10 cellular contexts compared by ENCODE assay signal in the genomic region with DNA sequence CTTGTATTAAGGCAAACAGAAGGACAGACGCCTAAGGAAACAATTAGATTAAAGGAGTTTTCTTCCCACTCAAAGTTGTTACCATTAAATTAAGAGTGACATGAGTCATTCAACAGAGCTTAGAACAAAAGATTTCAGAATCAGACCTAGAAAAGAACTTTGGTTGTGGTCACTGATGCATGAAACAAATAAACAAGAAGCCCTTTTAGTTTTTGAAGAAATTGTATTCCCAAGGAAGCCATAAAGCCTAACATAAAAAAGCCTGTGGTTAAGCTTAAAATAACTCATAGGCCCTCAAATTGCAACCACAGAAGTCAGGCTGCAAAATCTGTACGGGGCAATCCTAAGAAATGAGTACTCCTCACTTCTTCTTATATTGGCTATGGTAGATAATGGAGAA.
"Had no signal": no experiment of that assay in that cellular context is flagged by ENCODE, and none has a peak within 500 bp of the region (broad histone marks: within the 10 kb centered on the region; RNA-seq: fewer than 3 reads in every experiment).

No MANE protein-coding gene starts in this region.

- H3K4me3 ChIP-seq: esophagus muscularis mucosa, right atrium auricular region, transverse colon, uterus had no signal

- H3K9me3 ChIP-seq: esophagus muscularis mucosa, right atrium auricular region, transverse colon, uterus had no signal

- H3K36me3 ChIP-seq: esophagus muscularis mucosa, right atrium auricular region, transverse colon, uterus had no signal

- DNase-seq: activated CD4-positive, alpha-beta T cell treated with anti-CD3 and anti-CD28 coated beads, Interleukin-2, amount 50 U/mL, for 48 hours; activated gamma-delta T cell treated with Interleukin-2 at 50 U/mL for 16 hours; effector memory CD4-positive, alpha-beta T cell; naive B cell; stimulated activated CD4-positive, alpha-beta T cell treated with anti-CD3 and anti-CD28 coated beads, Interleukin-2, amount 100 ng/mL, for 24 hours; stimulated activated naive CD8-positive, alpha-beta T cell treated with anti-CD3 and anti-CD28 coated beads, Interleukin-15, Interleukin-2, amounts not matched to agents 100 U/mL and 50 U/mL, for 24 hours; transverse colon; uterus had no signal

- H3K27ac ChIP-seq: esophagus muscularis mucosa, right atrium auricular region, transverse colon, uterus had no signal

- H3K4me1 ChIP-seq: esophagus muscularis mucosa, right atrium auricular region, transverse colon, uterus had no signal

- H3K27me3 ChIP-seq: esophagus muscularis mucosa, right atrium auricular region, uterus had no signal
